ENCODE assay signal across 2 cellular contexts in the genomic region with DNA sequence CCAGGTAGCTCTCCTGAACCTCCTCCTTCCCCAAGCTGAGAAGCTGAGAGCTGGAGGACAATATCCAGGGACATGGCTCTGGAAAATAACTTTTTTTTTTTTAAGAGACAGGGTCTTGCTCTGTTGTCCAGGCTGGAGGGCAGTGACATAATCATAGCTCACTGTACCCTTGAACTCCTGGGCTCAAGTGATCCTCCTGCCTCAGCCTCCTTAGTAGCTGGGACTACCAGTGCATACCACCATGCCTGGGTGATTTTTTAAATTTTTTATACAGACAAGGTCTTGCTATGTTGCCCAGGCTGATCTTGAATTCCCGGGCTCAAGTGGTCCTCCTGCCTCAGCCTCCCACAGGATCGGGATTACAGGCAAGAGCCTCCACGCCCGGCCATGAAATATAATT.
TF ChIP-seq lines count a peak whose summit lies in the region.

No MANE protein-coding gene starts in this region.

TF ChIP-seq in HepG2, 621 proteins besides CTCF, POLR2A, EP300 and RAD21:
- peak; percentile 73 for TF ChIP-seq ZNF121 (CRISPR knock-in tag; IDR thresholded peaks at IDR 0.05)
- no peak for TF ChIP-seq ZSCAN12 (CRISPR knock-in tag; IDR thresholded peaks at IDR 0.05)
TF ChIP-seq in HepG2: peak in this region for 1.

TF ChIP-seq in HEK293, 187 proteins besides CTCF, POLR2A, EP300 and RAD21:
- TF ChIP-seq ZNF658 (tag by site-specific recombination; IDR thresholded peaks at IDR 0.05) (no peak), ZNF121 (tag by site-specific recombination; IDR thresholded peaks at IDR 0.05) (peak; percentile 87), ZNF621 (tag by site-specific recombination; IDR thresholded peaks at IDR 0.05) (no peak)
- TF ChIP-seq, protein P1, sequence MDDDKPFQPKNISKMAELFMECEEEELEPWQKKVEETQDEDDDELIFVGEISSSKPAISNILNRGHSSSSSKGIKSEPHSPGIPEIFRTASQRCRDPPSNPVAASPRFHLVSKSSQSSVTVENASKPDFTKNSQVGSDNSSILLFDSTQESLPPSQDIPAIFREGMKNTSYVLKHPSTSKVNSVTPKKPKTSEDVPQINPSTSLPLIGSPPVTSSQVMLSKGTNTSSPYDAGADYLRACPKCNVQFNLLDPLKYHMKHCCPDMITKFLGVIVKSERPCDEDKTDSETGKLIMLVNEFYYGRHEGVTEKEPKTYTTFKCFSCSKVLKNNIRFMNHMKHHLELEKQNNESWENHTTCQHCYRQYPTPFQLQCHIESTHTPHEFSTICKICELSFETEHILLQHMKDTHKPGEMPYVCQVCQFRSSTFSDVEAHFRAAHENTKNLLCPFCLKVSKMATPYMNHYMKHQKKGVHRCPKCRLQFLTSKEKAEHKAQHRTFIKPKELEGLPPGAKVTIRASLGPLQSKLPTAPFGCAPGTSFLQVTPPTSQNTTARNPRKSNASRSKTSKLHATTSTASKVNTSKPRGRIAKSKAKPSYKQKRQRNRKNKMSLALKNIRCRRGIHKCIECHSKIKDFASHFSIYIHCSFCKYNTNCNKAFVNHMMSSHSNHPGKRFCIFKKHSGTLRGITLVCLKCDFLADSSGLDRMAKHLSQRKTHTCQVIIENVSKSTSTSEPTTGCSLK (tag by site-specific recombination; IDR thresholded peaks at IDR 0.05) = no peak
